ENCODE assay signal across 13 cellular contexts in genomic region chr4:76526585-76526990, GRCh38.
DNase-seq lines count a peak whose midpoint lies in the region; ATAC-seq and TF ChIP-seq lines count a peak whose summit lies in the region.
"Had no signal": no experiment of that assay in that cellular context is flagged by ENCODE, and none has a peak within 500 bp of the region (broad histone marks: within the 10 kb centered on the region; RNA-seq: fewer than 3 reads in every experiment).

No MANE protein-coding gene starts in this region.

- no peaks in the 10 kb centered on the region; the same call in 1 of the 2 replicates for H3K9me2 ChIP-seq in GM23338 (ENCODE audit: insufficient read depth)

- H3K4me1 Mint-ChIP-seq in GM23338: no peaks in the 10 kb centered on the region
- H3K4me1 Mint-ChIP-seq: natural killer cell had no signal

- no peaks in the 10 kb centered on the region for H3K9me3 ChIP-seq in upper lobe of left lung
- H3K9me3 ChIP-seq: testis had no signal

- H2AFZ ChIP-seq in GM23338: no peak overlapping the region

- H3K36me3 ChIP-seq in kidney epithelial cell (ENCODE audit: control insufficient read depth, insufficient read depth, low read length) (no peaks in the 10 kb centered on the region), upper lobe of left lung (no peaks in the 10 kb centered on the region), GM23338 (ENCODE audit: insufficient read depth) (no peaks in the 10 kb centered on the region)

- H3K4me3 ChIP-seq in astrocyte of the spinal cord (ENCODE audit: low read depth, low read length): no peak overlapping the region
- H3K4me3 ChIP-seq in kidney epithelial cell (ENCODE audit: low read depth, low read length): no peak overlapping the region
- no peak overlapping the region for H3K4me3 ChIP-seq in upper lobe of left lung
- no peak overlapping the region for H3K4me3 ChIP-seq in GM23338
- H3K4me3 ChIP-seq: testis had no signal

- peak in 2 of 4 donors; percentile 26 to 74 for TF ChIP-seq EP300 in upper lobe of left lung (IDR thresholded peaks at IDR 0.05)

- no peaks in the 10 kb centered on the region for H3K27me3 ChIP-seq in kidney epithelial cell (ENCODE audit: control insufficient read depth, insufficient read depth, low read length)
- no peaks in the 10 kb centered on the region for H3K27me3 ChIP-seq in upper lobe of left lung
- H3K27me3 ChIP-seq in GM23338 (ENCODE audit: insufficient read depth): no peaks in the 10 kb centered on the region
- H3K27me3 ChIP-seq: testis had no signal

- DNase-seq in NCI-H2107 treated with DMSO at 0.1 percent for 48 hours (lab: John Stamatoyannopoulos, UW; ENCODE audit: unreplicated experiment) (peak; percentile 25), NCI-H2107 (lab: John Stamatoyannopoulos, UW) (no peak), astrocyte of the spinal cord (ENCODE audit: low read depth, low spot score) (peak; percentile 18), kidney epithelial cell (ENCODE audit: low read depth) (peak; percentile 61), upper lobe of left lung (peak in 1 of 2 donors; percentile 54), GM23338 (ENCODE audit: low spot score) (no peak), NCI-H524 (lab: John Stamatoyannopoulos, UW) (no peak)
- DNase-seq: activated T-cell treated with anti-CD3 and anti-CD28 coated beads, Interleukin-2, amount 50 U/mL, for 48 hours; HFFc6; natural killer cell; NCI-H1694 treated with DMSO at 0.1 percent for 48 hours; testis had no signal

- 16 to 27% methylated on average over 2 of the region's 2 CpGs for WGBS in upper lobe of left lung, 2 donors

- in situ Hi-C loops in astrocyte of the spinal cord (cut with HindIII; ENCODE audit: low sequenced_read_pairs): no loop called here

- no peak overlapping the region for H3K4me3 Mint-ChIP-seq in GM23338
- H3K4me3 Mint-ChIP-seq: HFFc6, natural killer cell had no signal

- no peaks in the 10 kb centered on the region; the same call in 2 of the 3 replicates for H3K36me3 Mint-ChIP-seq in GM23338 (ENCODE audit: low read depth)
- H3K36me3 Mint-ChIP-seq: natural killer cell had no signal

- no peak overlapping the region for H3K4me2 ChIP-seq in GM23338

- peaks cover 3% of the 10 kb centered on the region; the same call in 1 of the 3 replicates for H3K9me3 Mint-ChIP-seq in GM23338
- H3K9me3 Mint-ChIP-seq: HFFc6, natural killer cell had no signal

- no peak for TF ChIP-seq POLR2A in upper lobe of left lung (IDR thresholded peaks at IDR 0.05)

- no peaks in the 10 kb centered on the region for H3K79me2 ChIP-seq in GM23338 (replicated peaks; ENCODE audit: insufficient read depth)

- no peaks in the 10 kb centered on the region for H4K20me1 ChIP-seq in GM23338 (replicated peaks; ENCODE audit: insufficient read depth)

- no peaks in the 10 kb centered on the region for H3F3A ChIP-seq in GM23338 (replicated peaks; ENCODE audit: low read depth)

- TF ChIP-seq CTCF in astrocyte of the spinal cord (IDR thresholded peaks at IDR 0.05; ENCODE audit: low read depth, low read length) (no peak), kidney epithelial cell (IDR thresholded peaks at IDR 0.05; ENCODE audit: insufficient read depth, low read length, poor library complexity, severe bottlenecking) (no peak), upper lobe of left lung (IDR thresholded peaks at IDR 0.05) (no peak), GM23338 (conservative IDR thresholded peaks at IDR 0.05; ENCODE audit: low read depth in 2 of 2) (no peak)

- H3K4me1 ChIP-seq in upper lobe of left lung (peaks cover 0 to 8% (median 2%) of the 10 kb centered on the region in 4 donors), GM23338 (ENCODE audit: insufficient read depth) (no peaks in the 10 kb centered on the region)
- H3K4me1 ChIP-seq: testis had no signal

- ATAC-seq in upper lobe of left lung (ENCODE audit: low FRiP score in 2 of 2) (peak; percentile 69 to 93), GM18520 (IDR thresholded peaks at IDR 0.05; ENCODE audit: unreplicated experiment) (no peak), GM23338 (no peak)
- ATAC-seq: natural killer cell had no signal

- H3K27me3 Mint-ChIP-seq in GM23338 (ENCODE audit: insufficient read depth, low read depth, poor library complexity): no peaks in the 10 kb centered on the region

- peak overlapping the region; percentile 1 to 60 (median 28) for H3K27ac ChIP-seq in upper lobe of left lung
- no peak overlapping the region for H3K27ac ChIP-seq in GM23338 (ENCODE audit: low read depth)
- H3K27ac ChIP-seq: testis had no signal

- no peak overlapping the region for H3K27ac Mint-ChIP-seq in GM23338
- H3K27ac Mint-ChIP-seq: HFFc6, natural killer cell had no signal

TF ChIP-seq in GM23338, 12 proteins besides CTCF, POLR2A, EP300 and RAD21 (continues in another document):
- TF ChIP-seq ZNF114 (CRISPR knock-in tag; IDR thresholded peaks at IDR 0.05) (no peak), ETS1 (IDR thresholded peaks at IDR 0.05) (no peak), EZH2 (IDR thresholded peaks at IDR 0.05; ENCODE audit: low read depth, unreplicated experiment) (no peak), NANOG (IDR thresholded peaks at IDR 0.05; ENCODE audit: borderline replicate concordance) (no peak), ZNF331 (CRISPR knock-in tag; IDR thresholded peaks at IDR 0.05; ENCODE audit: low read depth) (no peak), EZH2phosphoT487 (IDR thresholded peaks at IDR 0.05; ENCODE audit: unreplicated experiment) (no peak), CREB1 (CRISPR knock-in tag; IDR thresholded peaks at IDR 0.05; ENCODE audit: low read depth) (no peak), JUNB (IDR thresholded peaks at IDR 0.05; ENCODE audit: unreplicated experiment) (no peak), STAT1 (IDR thresholded peaks at IDR 0.05; ENCODE audit: unreplicated experiment) (no peak), POLR2AphosphoS5 (IDR thresholded peaks at IDR 0.05; ENCODE audit: low read depth) (no peak), REST (IDR thresholded peaks at IDR 0.05; ENCODE audit: unreplicated experiment) (no peak)

Comparison
In these comparisons a context has a peak if more than half of its experiments do, and no peak if none do; other contexts are left out.
1. DNase-seq: peak in NCI-H2107 treated with DMSO at 0.1 percent for 48 hours (single experiment), astrocyte of the spinal cord (single experiment) and kidney epithelial cell (single experiment); none in NCI-H2107 (single experiment), GM23338 (single experiment) and NCI-H524 (0 of 2).
2. ATAC-seq: peak in upper lobe of left lung (2 of 2); none in GM18520 (single experiment) and GM23338 (single experiment).